7 cellular contexts compared by ENCODE assay signal in the genomic region with DNA sequence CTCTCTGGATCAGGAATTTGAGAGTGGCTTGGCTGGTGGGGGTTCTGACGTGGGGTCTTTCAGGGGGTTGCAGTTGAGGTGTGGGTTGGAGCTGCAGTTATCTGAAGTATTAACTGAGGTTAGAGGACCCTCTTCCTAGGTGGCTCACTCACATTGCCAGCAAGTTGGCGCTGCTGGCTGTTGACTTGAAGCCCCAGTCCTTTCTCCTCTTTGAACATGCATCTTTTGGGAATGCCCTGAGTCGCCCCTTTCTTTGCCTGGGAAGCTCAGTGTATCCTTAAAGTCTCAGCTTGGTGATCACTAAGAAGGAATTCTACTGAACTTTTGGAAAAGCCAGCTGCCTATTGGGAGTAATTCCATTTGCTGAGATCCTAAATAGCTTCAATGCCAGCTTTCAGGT.
"Had no signal": no experiment of that assay in that cellular context is flagged by ENCODE, and none has a peak within 500 bp of the region (broad histone marks: within the 10 kb centered on the region; RNA-seq: fewer than 3 reads in every experiment).

No MANE protein-coding gene starts in this region.

- H3K36me3 ChIP-seq: HAP-1 had no signal

- H3K4me3 ChIP-seq: GM23248, HAP-1 had no signal

- H3K9me3 Mint-ChIP-seq: IgD-negative memory B cell had no signal

- DNase-seq: GM23248, GOT3, H7, HFFc6 had no signal

- H3K4me1 Mint-ChIP-seq: IgD-negative memory B cell had no signal

- H3K27ac Mint-ChIP-seq: HFFc6 had no signal

- H3K4me3 Mint-ChIP-seq: HFFc6, IgD-negative memory B cell had no signal

- H3K36me3 Mint-ChIP-seq: IgD-negative memory B cell had no signal

- H3K27ac ChIP-seq: GM23248, HL-60 had no signal
